In the genomic region with DNA sequence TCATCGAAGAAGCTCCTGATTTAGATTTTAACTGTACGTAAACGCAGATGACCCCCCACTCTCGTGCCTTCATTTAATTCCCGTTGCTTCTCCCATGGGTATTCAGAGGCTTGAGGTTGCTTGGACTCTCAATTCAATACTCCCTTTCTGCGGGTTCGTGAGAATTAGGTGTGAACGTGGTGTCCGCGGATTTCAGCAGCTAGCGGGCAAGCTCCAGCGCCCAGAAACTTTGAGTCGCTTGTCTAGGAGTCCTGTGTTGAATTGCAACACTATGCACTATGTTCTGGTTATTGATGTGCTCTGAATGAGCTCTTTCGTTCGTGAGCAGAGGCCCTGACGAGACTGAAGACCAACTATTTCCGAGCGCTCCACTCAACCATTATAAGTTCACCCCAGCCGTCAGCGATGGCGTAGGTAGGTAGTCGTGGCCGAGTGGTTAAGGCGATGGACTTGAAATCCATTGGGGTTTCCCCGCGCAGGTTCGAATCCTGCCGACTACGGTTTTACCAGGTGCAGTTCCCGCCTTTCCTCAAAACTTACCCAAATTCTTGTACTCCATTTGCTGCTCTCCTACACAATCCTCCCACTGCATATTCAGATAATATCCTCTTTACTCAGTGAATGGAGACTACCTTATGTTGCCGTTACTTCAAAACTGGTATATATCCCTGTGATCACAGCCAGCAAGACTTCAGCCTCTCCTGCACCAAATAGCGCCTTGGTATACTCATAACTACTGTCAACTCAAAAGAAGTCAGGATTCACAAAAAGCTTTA, we compare ENCODE assay signal across 9 cellular contexts.
DNase-seq lines count a peak whose midpoint lies in the region; ATAC-seq and TF ChIP-seq lines count a peak whose summit lies in the region.
"Had no signal": no experiment of that assay in that cellular context is flagged by ENCODE, and none has a peak within 500 bp of the region (broad histone marks: within the 10 kb centered on the region; RNA-seq: fewer than 3 reads in every experiment).

No MANE protein-coding gene starts in this region.

- no peak overlapping the region for H3K27ac ChIP-seq in A673 (ENCODE audit: low read depth, low read length, poor library complexity, severe bottlenecking)
- H3K27ac ChIP-seq in effector memory CD4-positive, alpha-beta T cell (ENCODE audit: insufficient read depth, low read length, poor library complexity, severe bottlenecking) = no peak overlapping the region

- CTCF ChIA-PET in A673 (lab: Charles Lee) = no interaction called here

- no peaks in the 10 kb centered on the region for H3K9me3 ChIP-seq in A673 (ENCODE audit: low read depth, low read length, poor library complexity, severe bottlenecking)
- H3K9me3 ChIP-seq in effector memory CD4-positive, alpha-beta T cell (ENCODE audit: control insufficient read depth, low read length) = no peaks in the 10 kb centered on the region

- no peaks in the 10 kb centered on the region for H3K36me3 ChIP-seq in A673 (ENCODE audit: insufficient read depth, low read length, poor library complexity, severe bottlenecking)
- no peaks in the 10 kb centered on the region for H3K36me3 ChIP-seq in effector memory CD4-positive, alpha-beta T cell (ENCODE audit: control insufficient read depth, insufficient read depth, low read length)

- H3K4me3 Mint-ChIP-seq in T-helper 1 cell treated with Interleukin-12 subunit alpha and Interleukin-12 subunit beta and Interleukin-4 antibody, amounts not matched to agents 30 μg/mL and 1 μg/mL, for 36 hours = peak overlapping the region; percentile 67
- peak overlapping the region; percentile 31 for H3K4me3 Mint-ChIP-seq in stimulated activated memory B cell treated with anti-CD40 and anti-IgM and Interleukin-4, amounts not matched to agents 10 μg/mL and 1 μg/mL and 100 μg/mL, for 72 hours

- peak; percentile 63 for ATAC-seq in GM21723 (IDR thresholded peaks at IDR 0.05; ENCODE audit: unreplicated experiment)
- ATAC-seq in stimulated activated memory B cell treated with anti-CD40 and anti-IgM and Interleukin-4, amounts not matched to agents 10 μg/mL and 1 μg/mL and 100 μg/mL, for 72 hours = no peak

- H3K4me1 ChIP-seq in A673 (ENCODE audit: insufficient read depth, low read length, poor library complexity, severe bottlenecking) = no peaks in the 10 kb centered on the region
- no peaks in the 10 kb centered on the region for H3K4me1 ChIP-seq in effector memory CD4-positive, alpha-beta T cell (ENCODE audit: control insufficient read depth, insufficient read depth, low read length, poor library complexity, severe bottlenecking)

- H3K4me3 ChIP-seq in A673 (ENCODE audit: low read depth, low read length, poor library complexity, severe bottlenecking) (peak overlapping the region; percentile 48), fibroblast of villous mesenchyme (ENCODE audit: low read depth, low read length) (peak overlapping the region; percentile 55)
- no peak overlapping the region for H3K4me3 ChIP-seq in effector memory CD4-positive, alpha-beta T cell (ENCODE audit: insufficient read depth, low read depth, low read length, poor library complexity, severe bottlenecking)

- peaks cover 6% of the 10 kb centered on the region for H3K36me3 Mint-ChIP-seq in T-helper 1 cell treated with Interleukin-12 subunit alpha and Interleukin-12 subunit beta and Interleukin-4 antibody, amounts not matched to agents 30 μg/mL and 1 μg/mL, for 36 hours (ENCODE audit: low read depth)
- no peaks in the 10 kb centered on the region for H3K36me3 Mint-ChIP-seq in stimulated activated memory B cell treated with anti-CD40 and anti-IgM and Interleukin-4, amounts not matched to agents 10 μg/mL and 1 μg/mL and 100 μg/mL, for 72 hours

- peaks cover 90% of the 10 kb centered on the region for H3K27me3 Mint-ChIP-seq in T-helper 1 cell treated with Interleukin-12 subunit alpha and Interleukin-12 subunit beta and Interleukin-4 antibody, amounts not matched to agents 30 μg/mL and 1 μg/mL, for 36 hours (ENCODE audit: low read depth)
- peaks cover 71% of the 10 kb centered on the region for H3K27me3 Mint-ChIP-seq in stimulated activated memory B cell treated with anti-CD40 and anti-IgM and Interleukin-4, amounts not matched to agents 10 μg/mL and 1 μg/mL and 100 μg/mL, for 72 hours

- DNase-seq in A673 (ENCODE audit: low spot score) (peak; percentile 87), fibroblast of villous mesenchyme (ENCODE audit: low read depth) (peak; percentile 41), NOMO-1 treated with DMSO at 0.1 percent for 48 hours (lab: John Stamatoyannopoulos, UW; ENCODE audit: unreplicated experiment) (no peak), activated gamma-delta T cell (lab: John Stamatoyannopoulos, UW) (no peak)
- DNase-seq in effector memory CD4-positive, alpha-beta T cell = no peak
- DNase-seq: left cardiac atrium had no signal

- intact Hi-C loops in A673 (cut with micrococcal nuclease; ENCODE audit: unreplicated experiment) = loop anchor here (2.0 to 5.0 kb wide), 4 partner anchors 27 to 142 kb away; no protein-coding TSS in a partner anchor

- BruUV-seq in A673 (replicated peaks; lab: Mats Ljungman, UMichigan) = TSS peak; percentile 100

- POLR2A ChIA-PET in A673 (lab: Charles Lee; ENCODE audit: low non-redundant PET) = interaction anchor here (0.5 to 0.6 kb wide), 2 partner anchors 43 to 791 kb away, joined by 9 to 10 read pairs; a partner anchor contains a TSS

- H3K27ac Mint-ChIP-seq in T-helper 1 cell treated with Interleukin-12 subunit alpha and Interleukin-12 subunit beta and Interleukin-4 antibody, amounts not matched to agents 30 μg/mL and 1 μg/mL, for 36 hours = peak overlapping the region; percentile 34
- no peak overlapping the region for H3K27ac Mint-ChIP-seq in stimulated activated memory B cell treated with anti-CD40 and anti-IgM and Interleukin-4, amounts not matched to agents 10 μg/mL and 1 μg/mL and 100 μg/mL, for 72 hours

- TF ChIP-seq CTCF in A673 (conservative IDR thresholded peaks at IDR 0.05; ENCODE audit: low read depth, low read length) (no peak), fibroblast of villous mesenchyme (IDR thresholded peaks at IDR 0.05; ENCODE audit: insufficient read depth, low read depth, low read length) (no peak)

- H3K27me3 ChIP-seq in A673 (replicated peaks; ENCODE audit: insufficient read depth, low read depth, low read length, poor library complexity) = no peaks in the 10 kb centered on the region
- peaks cover 54% of the 10 kb centered on the region for H3K27me3 ChIP-seq in effector memory CD4-positive, alpha-beta T cell (replicated peaks; ENCODE audit: control insufficient read depth, insufficient read depth, low read length, poor library complexity, severe bottlenecking)

- H3K9me3 Mint-ChIP-seq in T-helper 1 cell treated with Interleukin-12 subunit alpha and Interleukin-12 subunit beta and Interleukin-4 antibody, amounts not matched to agents 30 μg/mL and 1 μg/mL, for 36 hours = peaks cover 44% of the 10 kb centered on the region
- peaks cover 5% of the 10 kb centered on the region for H3K9me3 Mint-ChIP-seq in stimulated activated memory B cell treated with anti-CD40 and anti-IgM and Interleukin-4, amounts not matched to agents 10 μg/mL and 1 μg/mL and 100 μg/mL, for 72 hours

- H3K4me1 Mint-ChIP-seq in T-helper 1 cell treated with Interleukin-12 subunit alpha and Interleukin-12 subunit beta and Interleukin-4 antibody, amounts not matched to agents 30 μg/mL and 1 μg/mL, for 36 hours (ENCODE audit: low read depth) = peaks cover 28% of the 10 kb centered on the region
- peaks cover 13% of the 10 kb centered on the region for H3K4me1 Mint-ChIP-seq in stimulated activated memory B cell treated with anti-CD40 and anti-IgM and Interleukin-4, amounts not matched to agents 10 μg/mL and 1 μg/mL and 100 μg/mL, for 72 hours

Comparison
In these comparisons a context has a peak if more than half of its experiments do, and no peak if none do; other contexts are left out.
1. DNase-seq: peak in A673 (single experiment) and fibroblast of villous mesenchyme (single experiment); none in effector memory CD4-positive, alpha-beta T cell (0 of 3), NOMO-1 treated with DMSO at 0.1 percent for 48 hours (single experiment) and activated gamma-delta T cell (single experiment).